ENCODE assay signal across 21 cellular contexts in the genomic region with DNA sequence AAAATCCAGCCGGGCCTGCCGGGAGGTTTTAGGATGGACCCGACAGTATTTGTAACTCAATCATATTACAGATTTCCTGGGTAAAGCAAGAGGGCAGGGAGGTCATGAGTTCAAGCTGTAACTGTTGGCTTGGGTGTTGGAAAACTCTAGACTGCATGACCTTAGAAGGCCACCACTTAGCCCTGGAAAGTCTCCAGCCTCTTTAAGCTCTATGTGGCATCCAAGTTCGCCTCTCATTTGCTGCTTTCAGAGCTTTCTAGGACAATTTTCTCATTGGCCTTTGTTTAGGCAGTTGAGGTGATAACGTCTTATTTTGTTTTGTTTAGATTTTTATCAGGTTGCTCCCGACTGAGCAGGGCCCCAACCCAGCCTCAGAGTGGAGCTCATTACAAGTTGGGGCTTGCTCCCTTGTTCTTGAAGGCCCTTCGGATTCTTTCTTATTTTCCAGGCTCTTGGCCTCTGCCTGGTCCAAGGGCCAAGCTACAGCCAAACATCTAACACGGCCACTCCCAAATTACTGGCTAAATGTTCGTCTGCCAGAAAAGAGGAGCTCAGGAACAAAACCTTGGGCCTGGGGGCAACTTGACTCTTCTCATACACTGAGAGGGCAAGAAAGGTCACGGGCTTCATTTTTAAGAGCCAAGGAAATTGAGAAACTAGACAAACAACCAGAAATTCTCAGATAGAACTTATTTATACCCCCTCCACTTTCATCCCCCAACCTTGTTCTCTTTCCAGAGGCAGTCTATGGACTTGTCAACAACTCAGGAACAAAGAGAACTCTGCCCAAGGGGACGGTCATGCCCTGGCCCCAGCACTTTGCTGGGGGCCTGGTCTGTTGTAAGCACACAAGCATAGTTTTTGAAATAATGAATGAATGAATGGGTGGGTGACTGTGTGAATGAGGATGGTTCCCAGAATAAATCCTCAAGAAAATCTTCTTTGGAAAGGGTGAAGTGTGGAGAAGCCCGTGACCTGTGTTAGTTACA.
A peak's percentile ranks its signal among the peaks of the same experiment; 100 is the strongest.
DNase-seq lines count a peak whose midpoint lies in the region; ATAC-seq, FAIRE-seq and TF ChIP-seq lines count a peak whose summit lies in the region.
"Had no signal": no experiment of that assay in that cellular context is flagged by ENCODE, and none has a peak within 500 bp of the region (broad histone marks: within the 10 kb centered on the region; RNA-seq: fewer than 3 reads in every experiment).

No MANE protein-coding gene starts in this region.

- H3K23ac ChIP-seq in IMR-90 (ENCODE audit: low read depth, low read length), result peak overlapping the region; percentile 70; the same call in 1 of the 2 replicates

- no TSS peak for BruUV-seq in IMR-90 (replicated peaks; lab: Mats Ljungman, UMichigan)

- H3K4me2 ChIP-seq in IMR-90 (ENCODE audit: low read depth, low read length) (no peak overlapping the region), Karpas-422 (ENCODE audit: low read depth, low read length, poor library complexity, severe bottlenecking) (no peak overlapping the region)

- peak overlapping the region; percentile 55; the same call in 1 of the 2 replicates for H3K18ac ChIP-seq in IMR-90 (ENCODE audit: low read depth, low read length)

- no peaks in the 10 kb centered on the region for H3K79me1 ChIP-seq in IMR-90 (ENCODE audit: low read depth in 1 of 2, low read length in 2 of 2)

- dilution Hi-C loops in IMR-90 (cut with HindIII; ENCODE audit: low sequenced_read_pairs, unreplicated experiment), result no loop called here

- no peaks in the 10 kb centered on the region for H3K36me3 ChIP-seq in IMR-90 (ENCODE audit: control insufficient read depth, insufficient read depth, low read length)
- no peaks in the 10 kb centered on the region for H3K36me3 ChIP-seq in bronchial epithelial cell (ENCODE audit: control insufficient read depth, insufficient read depth, low read length)
- H3K36me3 ChIP-seq in lower lobe of right lung, result no peaks in the 10 kb centered on the region
- H3K36me3 ChIP-seq in skeletal muscle tissue (ENCODE audit: control insufficient read depth in 3 of 3, insufficient read depth in 3 of 3, low read length in 3 of 3), result no peaks in the 10 kb centered on the region
- no peaks in the 10 kb centered on the region for H3K36me3 ChIP-seq in Karpas-422 (ENCODE audit: insufficient read depth, low read length)
- H3K36me3 ChIP-seq: BE2C, left lung, neutrophil, WERI-Rb-1 had no signal

- no peak for FAIRE-seq in bronchial epithelial cell (lab: Jason Lieb, UNC)

- H3K27ac ChIP-seq in IMR-90 (ENCODE audit: insufficient read depth, low read length), result no peak overlapping the region
- peak overlapping the region; percentile 1 for H3K27ac ChIP-seq in lower lobe of right lung
- peak overlapping the region; percentile 50 for H3K27ac ChIP-seq in skeletal muscle tissue (ENCODE audit: low read depth, low read length)
- H3K27ac ChIP-seq in Karpas-422 (ENCODE audit: low read length), result no peak overlapping the region
- H3K27ac ChIP-seq: neutrophil, WERI-Rb-1 had no signal

- in situ Hi-C loops in IMR-90 (cut with MboI; ENCODE audit: low sequenced_read_pairs), result no loop called here

- peak overlapping the region; percentile 80 for H2AK5ac ChIP-seq in IMR-90 (ENCODE audit: low read depth, low read length)

- peak overlapping the region; percentile 48; the same call in 1 of the 2 replicates for H3K14ac ChIP-seq in IMR-90 (replicated peaks; ENCODE audit: low read depth, low read length)

- H2BK20ac ChIP-seq in IMR-90 (ENCODE audit: low read depth, low read length), result peak overlapping the region; percentile 89

- H3K56ac ChIP-seq in IMR-90 (ENCODE audit: extremely low read depth, insufficient read depth, low read length), result peak overlapping the region; percentile 6; the same call in 1 of the 2 replicates

- intact Hi-C loops in IMR-90 (cut with micrococcal nuclease) (no loop called here), lower lobe of right lung (cut with DNase I) (no loop called here)

- no peak overlapping the region for H3K9ac ChIP-seq in IMR-90 (ENCODE audit: low read depth, low read length)
- no peak overlapping the region for H3K9ac ChIP-seq in skeletal muscle tissue (ENCODE audit: low read depth in 1 of 3, low read length in 3 of 3)
- no peak overlapping the region for H3K9ac ChIP-seq in Karpas-422 (ENCODE audit: low read length)

- H4K20me1 ChIP-seq in IMR-90 (ENCODE audit: insufficient read depth, low read length) (no peaks in the 10 kb centered on the region), Karpas-422 (ENCODE audit: insufficient read depth, low read depth, low read length) (no peaks in the 10 kb centered on the region)

- no peaks in the 10 kb centered on the region for H3K79me2 ChIP-seq in Karpas-422 (ENCODE audit: low read length)

- H2AK9ac ChIP-seq in IMR-90 (replicated peaks; ENCODE audit: low read depth, low read length, poor library complexity), result no peak overlapping the region

- H4K5ac ChIP-seq in IMR-90 (ENCODE audit: low read depth, low read length), result peak overlapping the region; percentile 99

- H3K9me2 ChIP-seq in Karpas-422 (replicated peaks; ENCODE audit: insufficient read depth, low read length), result no peaks in the 10 kb centered on the region

- H3K4me3 ChIP-seq in IMR-90 (ENCODE audit: insufficient read depth, low read depth, low read length) (no peak overlapping the region), bronchial epithelial cell (ENCODE audit: low read depth, low read length) (no peak overlapping the region), lower lobe of right lung (no peak overlapping the region), skeletal muscle tissue (ENCODE audit: low read length in 3 of 3) (no peak overlapping the region), Karpas-422 (ENCODE audit: low read length) (no peak overlapping the region)
- H3K4me3 ChIP-seq: left lung, skin epidermis had no signal

- peak overlapping the region; percentile 95 for H2BK120ac ChIP-seq in IMR-90 (ENCODE audit: low read depth, low read length)

- H2AFZ ChIP-seq in IMR-90 (replicated peaks; ENCODE audit: low read length, poor library complexity) (peak overlapping the region; percentile 90), Karpas-422 (ENCODE audit: low read length) (no peak overlapping the region)

- no peaks in the 10 kb centered on the region for H3K9me3 ChIP-seq in IMR-90 (ENCODE audit: control insufficient read depth, insufficient read depth, low read length)
- no peaks in the 10 kb centered on the region for H3K9me3 ChIP-seq in lower lobe of right lung
- H3K9me3 ChIP-seq in skeletal muscle tissue (ENCODE audit: control insufficient read depth in 3 of 3, low read length in 3 of 3), result no peaks in the 10 kb centered on the region
- no peaks in the 10 kb centered on the region for H3K9me3 ChIP-seq in Karpas-422 (ENCODE audit: low read length)
- H3K9me3 ChIP-seq: BE2C, left lung, neutrophil had no signal

- WGBS in IMR-90 (ENCODE audit: extremely low coverage in 2 of 2, insufficient read length in 1 of 2), 2 experiments, result 50% methylated on average over 1 of the region's 12 CpGs; no CpG with 5 or more reads in 1 of the 2 experiments

- H2BK5ac ChIP-seq in IMR-90 (ENCODE audit: low read depth, low read length, poor library complexity, severe bottlenecking), result peak overlapping the region; percentile 80

- H3K9me1 ChIP-seq in IMR-90 (ENCODE audit: insufficient read depth, low read length), result peaks cover 7% of the 10 kb centered on the region; the same call in 1 of the 2 replicates

- DNase-seq in IMR-90 (no peak), bronchial epithelial cell (ENCODE audit: low read depth) (peak; percentile 34), lower lobe of right lung (no peak), DMS153 treated with DMSO at 0.1 percent for 48 hours (lab: John Stamatoyannopoulos, UW; ENCODE audit: unreplicated experiment) (no peak), Karpas-422 (no peak)
- DNase-seq: cortex of kidney, DMS 273 treated with DMSO at 0.1 percent for 48 hours, H7, left lung, NCI-H1105 treated with DMSO at 0.1 percent for 48 hours, NCI-H345, WERI-Rb-1 had no signal

- H3K27me3 ChIP-seq in IMR-90 (ENCODE audit: control insufficient read depth, insufficient read depth, low read length) (no peaks in the 10 kb centered on the region), bronchial epithelial cell (ENCODE audit: control insufficient read depth, insufficient read depth, low read length) (no peaks in the 10 kb centered on the region), lower lobe of right lung (ENCODE audit: low read depth) (no peaks in the 10 kb centered on the region), skeletal muscle tissue (ENCODE audit: control insufficient read depth in 3 of 3, insufficient read depth in 3 of 3, low read length in 3 of 3) (no peaks in the 10 kb centered on the region), Karpas-422 (ENCODE audit: low read length) (no peaks in the 10 kb centered on the region)
- H3K27me3 ChIP-seq: BE2C, left lung, neutrophil had no signal

- TF ChIP-seq CTCF in IMR-90 (conservative IDR thresholded peaks at IDR 0.05; ENCODE audit: low read depth, low read length), result no peak
- TF ChIP-seq CTCF in bronchial epithelial cell (IDR thresholded peaks at IDR 0.05; ENCODE audit: insufficient read depth, low read length, severe bottlenecking), result no peak
- TF ChIP-seq CTCF in lower lobe of right lung (IDR thresholded peaks at IDR 0.05), result no peak

- no peak for TF ChIP-seq RAD21 in IMR-90 (IDR thresholded peaks at IDR 0.05; ENCODE audit: low read length)

- H4K91ac ChIP-seq in IMR-90 (ENCODE audit: insufficient read depth, low read depth, low read length), result peak overlapping the region; percentile 80

- peak overlapping the region; percentile 96; the same call in 2 of the 3 replicates for H2BK15ac ChIP-seq in IMR-90 (ENCODE audit: low read depth, low read length)

- TF ChIP-seq POLR2A in IMR-90 (IDR thresholded peaks at IDR 0.05; ENCODE audit: low read depth, low read length), result no peak

- ATAC-seq in IMR-90 (ENCODE audit: low read depth), result no peak
- ATAC-seq in lower lobe of right lung, result peak; percentile 31 to 46
- ATAC-seq in GM21390 (IDR thresholded peaks at IDR 0.05; ENCODE audit: unreplicated experiment), result no peak
- no peak for ATAC-seq in GM18502 (IDR thresholded peaks at IDR 0.05; ENCODE audit: poor library complexity, unreplicated experiment)
- ATAC-seq: activated T-helper 17 cell treated with anti-CD3 and anti-CD28 coated beads, Interleukin-2, amount 50 U/mL, for 72 hours; esophagus mucosa; stimulated activated memory B cell treated with anti-CD40 and anti-IgM and Interleukin-4, amounts not matched to agents 10 μg/mL and 1 μg/mL and 100 μg/mL, for 72 hours had no signal

- peak overlapping the region; percentile 86 for H3K4ac ChIP-seq in IMR-90 (ENCODE audit: low read depth, low read length)

- POLR2A ChIA-PET in IMR-90 (lab: Charles Lee; ENCODE audit: unreplicated experiment), result no interaction called here

- H4K8ac ChIP-seq in IMR-90 (ENCODE audit: low read depth in 2 of 2, low read length in 2 of 2), result peak overlapping the region; percentile 66 to 98

- CTCF ChIA-PET in IMR-90 (lab: Yijun Ruan, JAX), result interaction anchor here (0.5 to 0.6 kb wide), 2 partner anchors 331 to 1216 kb away, joined by 3 to 4 read pairs; no protein-coding TSS in a partner anchor

- peaks cover 9% of the 10 kb centered on the region for H3K4me1 ChIP-seq in IMR-90 (ENCODE audit: control insufficient read depth, insufficient read depth, low read length)
- H3K4me1 ChIP-seq in lower lobe of right lung, result no peaks in the 10 kb centered on the region
- peaks cover 0 to 12% (median 2%) of the 10 kb centered on the region in 3 donors for H3K4me1 ChIP-seq in skeletal muscle tissue (ENCODE audit: control insufficient read depth in 3 of 3, insufficient read depth in 3 of 3, low read length in 3 of 3)
- no peaks in the 10 kb centered on the region for H3K4me1 ChIP-seq in Karpas-422 (ENCODE audit: low read length)

Comparison
In these comparisons a context has a peak if more than half of its experiments do, and no peak if none do; other contexts are left out.
1. ATAC-seq: peak in lower lobe of right lung (2 of 2); none in IMR-90 (single experiment), GM21390 (single experiment) and GM18502 (single experiment).
2. H3K27ac ChIP-seq: peak in lower lobe of right lung (single experiment) and skeletal muscle tissue (single experiment); none in IMR-90 (single experiment) and Karpas-422 (single experiment).